Comparison of ENCODE assay signal across 12 cellular contexts in the genomic region with DNA sequence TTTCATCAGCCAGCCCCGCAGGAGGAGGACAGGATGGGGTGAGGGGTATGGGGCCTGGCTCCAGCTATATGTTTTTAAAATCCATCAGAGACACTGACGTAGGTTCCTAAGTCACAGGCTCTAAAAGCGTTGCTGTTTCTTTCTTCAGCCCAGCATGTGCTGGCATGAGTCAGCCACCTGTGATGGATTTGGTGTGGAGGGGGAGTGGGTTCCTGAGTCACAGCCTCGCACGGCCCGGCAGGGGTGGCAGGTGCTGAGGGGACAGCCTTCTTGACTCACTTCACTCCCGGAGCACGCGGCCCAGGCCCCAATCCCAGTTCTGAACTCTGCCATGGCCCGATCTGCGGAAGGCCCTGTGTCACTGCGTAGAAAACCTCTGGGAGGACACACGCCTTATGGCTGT. TPM values are rescaled to one million over a fixed set of nuclear protein-coding genes. Genes with fewer than 3 reads are reported as not detected.
DNase-seq lines count a peak whose midpoint lies in the region; TF ChIP-seq lines count a peak whose summit lies in the region.
"Had no signal": no experiment of that assay in that cellular context is flagged by ENCODE, and none has a peak within 500 bp of the region (broad histone marks: within the 10 kb centered on the region; RNA-seq: fewer than 3 reads in every experiment).

No MANE protein-coding gene starts in this region.

- no peak for TF ChIP-seq CTCF in coronary artery (IDR thresholded peaks at IDR 0.05)

- no peaks in the 10 kb centered on the region for H3K27me3 ChIP-seq in muscle layer of duodenum (ENCODE audit: low read depth, low read length)
- H3K27me3 ChIP-seq in CD8-positive, alpha-beta memory T cell (ENCODE audit: insufficient read depth, low read length, poor library complexity, severe bottlenecking) = no peaks in the 10 kb centered on the region

- H3K9me3 ChIP-seq in muscle layer of duodenum (ENCODE audit: control insufficient read depth in 1 of 2, low read length in 2 of 2) = no peaks in the 10 kb centered on the region
- no peaks in the 10 kb centered on the region for H3K9me3 ChIP-seq in CD8-positive, alpha-beta memory T cell (ENCODE audit: low read length)

- peaks cover 2 to 58% (median 18%) of the 10 kb centered on the region in 3 donors for H3K36me3 Mint-ChIP-seq in CD8-positive, alpha-beta memory T cell

- no peaks in the 10 kb centered on the region for H3K27me3 Mint-ChIP-seq in CD8-positive, alpha-beta memory T cell

- peaks cover 22 to 34% (median 25%) of the 10 kb centered on the region in 3 donors for H3K4me1 Mint-ChIP-seq in CD8-positive, alpha-beta memory T cell
- H3K4me1 Mint-ChIP-seq: GM23338 had no signal

- H3K4me3 ChIP-seq in coronary artery (no peak overlapping the region), muscle layer of duodenum (ENCODE audit: low read depth in 1 of 2, low read length in 2 of 2) (no peak overlapping the region)
- H3K4me3 ChIP-seq in CD8-positive, alpha-beta memory T cell (ENCODE audit: low read length) = no peak overlapping the region
- H3K4me3 ChIP-seq: GM23338 had no signal

- H3K27ac ChIP-seq in coronary artery = peak overlapping the region; percentile 45 to 72
- H3K27ac ChIP-seq in muscle layer of duodenum (ENCODE audit: low read length) = peak overlapping the region; percentile 67
- H3K27ac ChIP-seq in CD8-positive, alpha-beta memory T cell (ENCODE audit: low read depth, low read length) = no peak overlapping the region
- H3K27ac ChIP-seq: WERI-Rb-1 had no signal

- POLR2A ChIA-PET in CD8-positive, alpha-beta memory T cell (lab: Charles Lee) = no interaction called here

- CTCF ChIA-PET in CD8-positive, alpha-beta memory T cell (lab: Charles Lee) = interaction anchor here (1.4 to 2.6 kb wide), 2 partner anchors 12 to 204 kb away, joined by 4 to 14 read pairs; no protein-coding TSS in a partner anchor

- peak overlapping the region in 1 of 7 donors; percentile 44 for H3K4me3 Mint-ChIP-seq in CD8-positive, alpha-beta memory T cell
- H3K4me3 Mint-ChIP-seq: GM23338 had no signal

- DNase-seq in A172 (ENCODE audit: low spot score) (peak; percentile 97), M059J (ENCODE audit: low read depth) (peak; percentile 89), coronary artery (ENCODE audit: low spot score) (no peak), NCI-H1105 treated with DMSO at 0.1 percent for 48 hours (lab: John Stamatoyannopoulos, UW) (no peak)
- DNase-seq in activated CD4-positive, CD25-positive, alpha-beta regulatory T cell (lab: John Stamatoyannopoulos, UW) = no peak
- no peak for DNase-seq in stimulated activated naive CD4-positive, alpha-beta T cell (lab: John Stamatoyannopoulos, UW)
- DNase-seq in CD8-positive, alpha-beta memory T cell = no peak
- DNase-seq: activated naive CD4-positive, alpha-beta T cell treated with Interleukin-2 at 50 U/mL for 16 hours; NCI-H774; WERI-Rb-1 had no signal

- H3K27ac Mint-ChIP-seq in CD8-positive, alpha-beta memory T cell = peak overlapping the region in 2 of 8 donors; percentile 46 to 61

- H3K4me1 ChIP-seq in muscle layer of duodenum (ENCODE audit: control insufficient read depth in 1 of 2, insufficient read depth in 2 of 2, low read length in 2 of 2) = no peaks in the 10 kb centered on the region
- peaks cover 15% of the 10 kb centered on the region for H3K4me1 ChIP-seq in CD8-positive, alpha-beta memory T cell (ENCODE audit: insufficient read depth, low read length)

- H3K9me3 Mint-ChIP-seq in CD8-positive, alpha-beta memory T cell = no peaks in the 10 kb centered on the region
- H3K9me3 Mint-ChIP-seq: GM23338 had no signal

- peaks cover 37 to 55% of the 10 kb centered on the region in 2 donors for H3K36me3 ChIP-seq in muscle layer of duodenum (ENCODE audit: control insufficient read depth in 1 of 2, insufficient read depth in 2 of 2, low read length in 2 of 2)
- peaks cover 12% of the 10 kb centered on the region for H3K36me3 ChIP-seq in CD8-positive, alpha-beta memory T cell (ENCODE audit: insufficient read depth, low read length)

RNA-seq across cellular contexts. Expression of gene RPL26L1, which starts 38.8 kb away (rescaled TPM):
- 187 and 205 TPM in 2 replicates for total RNA-seq in A172 (2014; rRNA removed; shearing (Covaris generic))
- total RNA-seq in M059J (2014; rRNA removed; shearing (Covaris generic)) = 91.3 and 91.7 TPM in 2 replicates
- 10 to 100 TPM; 91.9 to 92.3 TPM for total RNA-seq in CD8-positive, alpha-beta memory T cell
- 35.6 TPM for polyA plus RNA-seq in CD8-positive, alpha-beta memory T cell

Comparison
In these comparisons a context has a peak if more than half of its experiments do, and no peak if none do; other contexts are left out.
1. DNase-seq: peak in A172 (single experiment) and M059J (single experiment); none in coronary artery (single experiment), activated CD4-positive, CD25-positive, alpha-beta regulatory T cell (0 of 4), stimulated activated naive CD4-positive, alpha-beta T cell (0 of 6), CD8-positive, alpha-beta memory T cell (0 of 5) and NCI-H1105 treated with DMSO at 0.1 percent for 48 hours (single experiment).